Comparison of ENCODE assay signal across 8 cellular contexts in genomic region chr1:244046254-244046653, GRCh38. TPM values are rescaled to one million over a fixed set of nuclear protein-coding genes. Genes with fewer than 3 reads are reported as not detected.
DNase-seq lines count a peak whose midpoint lies in the region; ATAC-seq and TF ChIP-seq lines count a peak whose summit lies in the region.
"Not testable (repeated sequence)": the region's sequence is repeated elsewhere in the genome, so short reads cannot be mapped to it uniquely, and the experiment has no call there.

No MANE protein-coding gene starts in this region.

- H3K27me3 Mint-ChIP-seq in T-cell; activated T-cell treated with anti-CD3 and anti-CD28 coated beads, Interleukin-2, amount 50 U/mL, for 72 hours (ENCODE audit: low read depth): not testable (repeated sequence)
- peaks cover 13% of the 10 kb centered on the region for H3K27me3 Mint-ChIP-seq in MCF 10A (ENCODE audit: insufficient read depth, unreplicated experiment)

- H3K36me3 ChIP-seq in BLaER1 treated with 17β-estradiol and CSF1 and Interleukin-3, amounts not matched to agents 10 nM and 100 nM; HEK293 (ENCODE audit: control insufficient read depth in 2 of 2, insufficient read depth in 1 of 2, low read length in 2 of 2); right lobe of liver; neuron (ENCODE audit: insufficient read depth, low read length); testis (ENCODE audit: low read depth, missing control alignments): not testable (repeated sequence)

- peaks cover 24 to 34% (median 31%) of the 10 kb centered on the region in 10 experiments for H3K4me1 ChIP-seq in BLaER1 treated with 17β-estradiol and CSF1 and Interleukin-3, amounts not matched to agents 10 nM and 100 nM
- H3K4me1 ChIP-seq in HEK293 (ENCODE audit: control insufficient read depth, insufficient read depth, low read length), result not testable (repeated sequence)
- H3K4me1 ChIP-seq in right lobe of liver (peaks cover 0 to 15% (median 2%) of the 10 kb centered on the region in 4 donors), neuron (ENCODE audit: insufficient read depth, low read length) (peaks cover 31% of the 10 kb centered on the region), testis (peaks cover 20% of the 10 kb centered on the region)

- peak overlapping the region; percentile 99 for H3K27ac Mint-ChIP-seq in T-cell
- H3K27ac Mint-ChIP-seq in activated T-cell treated with anti-CD3 and anti-CD28 coated beads, Interleukin-2, amount 50 U/mL, for 72 hours, result not testable (repeated sequence)
- H3K27ac Mint-ChIP-seq in MCF 10A (ENCODE audit: low read depth, unreplicated experiment), result peak overlapping the region; percentile 87

- intact Hi-C loops in MCF 10A (cut with micrococcal nuclease), result loop anchor here (5.0 to 10.0 kb wide), 4 partner anchors 34 to 406 kb away; partner anchors contain the start of gene ADSS2
- intact Hi-C loops in right lobe of liver (cut with DNase I); testis (cut with DNase I; ENCODE audit: low total_unique reads): not testable (repeated sequence)

- peak overlapping the region; percentile 92 to 95 (median 95) for H3K4me3 Mint-ChIP-seq in T-cell
- H3K4me3 Mint-ChIP-seq in activated T-cell treated with anti-CD3 and anti-CD28 coated beads, Interleukin-2, amount 50 U/mL, for 72 hours, result peak overlapping the region; percentile 94 to 98
- not testable (repeated sequence) for H3K4me3 Mint-ChIP-seq in MCF 10A (ENCODE audit: unreplicated experiment)

- POLR2A ChIA-PET in HEK293 (lab: Yijun Ruan, JAX), result not testable (repeated sequence)
- POLR2A ChIA-PET in T-cell (lab: Charles Lee), result interaction anchor here (0.7 to 2.2 kb wide), 3 partner anchors 29 to 791 kb away, joined by 3 to 36 read pairs (median 3); partner anchors contain the start of gene SDCCAG8 (in 1 of the 2)
- POLR2A ChIA-PET in MCF 10A (lab: Yijun Ruan, JAX), result interaction anchor here (0.7 to 4.5 kb wide), 17 partner anchors 8 to 404 kb away, joined by 3 to 44 read pairs (median 8); partner anchors contain the start of gene AKT3

- H3K9me3 Mint-ChIP-seq in T-cell; activated T-cell treated with anti-CD3 and anti-CD28 coated beads, Interleukin-2, amount 50 U/mL, for 72 hours; MCF 10A (ENCODE audit: unreplicated experiment): not testable (repeated sequence)

- H3K27ac ChIP-seq in BLaER1 treated with 17β-estradiol and CSF1 and Interleukin-3, amounts not matched to agents 10 nM and 100 nM; HEK293 (ENCODE audit: extremely low read depth, low read depth, low read length): not testable (repeated sequence)
- H3K27ac ChIP-seq in right lobe of liver, result peak overlapping the region in 2 of 3 donors; percentile 99 to 100
- H3K27ac ChIP-seq in testis, result peak overlapping the region; percentile 95 to 98

- not testable (repeated sequence) for H3K27me3 ChIP-seq in BLaER1 treated with 17β-estradiol and CSF1 and Interleukin-3, amounts not matched to agents 10 nM and 100 nM; right lobe of liver; neuron (ENCODE audit: insufficient read depth, low read length); testis

- H3K4me1 Mint-ChIP-seq in T-cell, result peaks cover 25 to 29% (median 26%) of the 10 kb centered on the region in 3 donors
- H3K4me1 Mint-ChIP-seq in activated T-cell treated with anti-CD3 and anti-CD28 coated beads, Interleukin-2, amount 50 U/mL, for 72 hours (ENCODE audit: low read depth), result peaks cover 26% of the 10 kb centered on the region
- H3K4me1 Mint-ChIP-seq in MCF 10A (ENCODE audit: insufficient read depth, unreplicated experiment), result peaks cover 30% of the 10 kb centered on the region

- H3K9ac ChIP-seq in BLaER1 treated with 17β-estradiol and CSF1 and Interleukin-3, amounts not matched to agents 10 nM and 100 nM, result not testable (repeated sequence)

- H3K4me3 ChIP-seq in BLaER1 treated with 17β-estradiol and CSF1 and Interleukin-3, amounts not matched to agents 10 nM and 100 nM; HEK293 (ENCODE audit: low read depth, low read length); testis: not testable (repeated sequence)
- H3K4me3 ChIP-seq in right lobe of liver, result peak overlapping the region in 1 of 3 donors; percentile 66
- peak overlapping the region; percentile 94 for H3K4me3 ChIP-seq in neuron (ENCODE audit: low read length)

- H4K20me1 ChIP-seq in BLaER1 treated with 17β-estradiol and CSF1 and Interleukin-3, amounts not matched to agents 10 nM and 100 nM, result peaks cover 12 to 19% (median 16%) of the 10 kb centered on the region in 11 experiments; a peak in 18 of 22 replicates

- not testable (repeated sequence) for TF ChIP-seq POLR2A in right lobe of liver (IDR thresholded peaks at IDR 0.05); testis (IDR thresholded peaks at IDR 0.05)

- not testable (repeated sequence) for H3K9me3 ChIP-seq in BLaER1 treated with 17β-estradiol and CSF1 and Interleukin-3, amounts not matched to agents 10 nM and 100 nM (replicated peaks in 1 of 11); HEK293 (ENCODE audit: control insufficient read depth, insufficient read depth, low read depth, low read length); right lobe of liver; neuron (ENCODE audit: low read length); testis

- H3K36me3 Mint-ChIP-seq in T-cell; activated T-cell treated with anti-CD3 and anti-CD28 coated beads, Interleukin-2, amount 50 U/mL, for 72 hours (ENCODE audit: insufficient read depth in 2 of 2); MCF 10A (ENCODE audit: insufficient read depth, unreplicated experiment): not testable (repeated sequence)

- CTCF ChIA-PET in HEK293 (lab: Yijun Ruan, JAX) (interaction anchor here (1.5 kb wide), 1 partner anchor 226 kb away, joined by 4 read pairs; no protein-coding TSS in a partner anchor), T-cell (lab: Charles Lee) (interaction anchor here in 1 of 2 donors (0.6 kb wide), 1 partner anchor 698 kb away, joined by 4 read pairs; no protein-coding TSS in a partner anchor), MCF 10A (lab: Yijun Ruan, JAX) (interaction anchor here (1.3 to 2.8 kb wide), 3 partner anchors 10 to 225 kb away, joined by 3 to 10 read pairs (median 4); no protein-coding TSS in a partner anchor)

- BruUV-seq in MCF 10A (replicated peaks; lab: Mats Ljungman, UMichigan), result not testable (repeated sequence)

- ATAC-seq in T-cell (replicated peaks in 1 of 4); activated T-cell treated with anti-CD3 and anti-CD28 coated beads, Interleukin-2, amount 50 U/mL, for 72 hours (replicated peaks in 1 of 2); right lobe of liver: not testable (repeated sequence)

- not testable (repeated sequence) for DNase-seq in T-cell; activated T-cell treated with anti-CD3 and anti-CD28 coated beads, Interleukin-2, amount 50 U/mL, for 72 hours; MCF 10A (ENCODE audit: unreplicated experiment); right lobe of liver; testis

- not testable (repeated sequence) for TF ChIP-seq CTCF in HEK293 (tag by site-specific recombination; IDR thresholded peaks at IDR 0.05); MCF 10A (IDR thresholded peaks at IDR 0.05; ENCODE audit: unreplicated experiment); right lobe of liver (IDR thresholded peaks at IDR 0.05); testis (IDR thresholded peaks at IDR 0.05)

- WGBS in right lobe of liver (ENCODE audit: insufficient coverage, low coverage, low lambda C conversion rate, missing lambda C conversion rate), result 89% methylated on average over 1 of the region's 1 CpG
- 72 to 81% methylated on average over 1 of the region's 1 CpG for WGBS in testis, 2 donors

- peak overlapping the region in 7 of 11 experiments; percentile 12 to 97 (median 91); a peak in 11 of 22 replicates for H3K4me2 ChIP-seq in BLaER1 treated with 17β-estradiol and CSF1 and Interleukin-3, amounts not matched to agents 10 nM and 100 nM

- not testable (repeated sequence) for H2AFZ ChIP-seq in neuron (ENCODE audit: low read depth, low read length)

TF ChIP-seq in HEK293, 187 proteins besides CTCF, POLR2A, EP300 and RAD21:
- 0 out of 2 replicates have a peak, but pooled peaks have one; percentile 8 for TF ChIP-seq ZNF146 (tag by site-specific recombination; IDR thresholded peaks at IDR 0.05)

RNA-seq across cellular contexts. Expression of gene ZBTB18, which starts 4.8 kb away (rescaled TPM):
- 10 to 100 TPM; 41.2 to 58.4 (median 52.4) TPM for total RNA-seq in T-cell
- 10 to 100 TPM in 1 of 2 donors, 1 to 10 TPM in 1; 9.6 to 10.3 TPM for total RNA-seq in activated T-cell treated with anti-CD3 and anti-CD28 coated beads, Interleukin-2, amount 50 U/mL, for 72 hours
- total RNA-seq in MCF 10A (2022), result 16.5 and 18.8 TPM in 2 replicates
- 10 to 100 TPM in 3 of 6 experiments, 1 to 10 TPM in 3; 9.0 to 16.1 (median 10.0) TPM for total RNA-seq in right lobe of liver
- total RNA-seq in testis, result 10 to 100 TPM; 54.3 to 61.9 TPM
- polyA plus RNA-seq in testis (ENCODE audit: insufficient read depth, low read depth, low replicate concordance), result 45.0 TPM
